10 cellular contexts compared by ENCODE assay signal in genomic region chr3:66497288-66497972, GRCh38. TPM values are rescaled to one million over a fixed set of nuclear protein-coding genes. Genes with fewer than 3 reads are reported as not detected.
A peak's percentile ranks its signal among the peaks of the same experiment; 100 is the strongest.
DNase-seq lines count a peak whose midpoint lies in the region; ATAC-seq, FAIRE-seq and TF ChIP-seq lines count a peak whose summit lies in the region.
"Had no signal": no experiment of that assay in that cellular context is flagged by ENCODE, and none has a peak within 500 bp of the region (broad histone marks: within the 10 kb centered on the region; RNA-seq: fewer than 3 reads in every experiment).

No MANE protein-coding gene starts in this region.

- no peak overlapping the region for H3K4ac ChIP-seq in H9 (ENCODE audit: low read depth, low read length)

- no peaks in the 10 kb centered on the region for H3K9me2 ChIP-seq in PC-9 (ENCODE audit: insufficient read depth)

- ATAC-seq in esophagus mucosa: no peak
- ATAC-seq: stimulated activated memory B cell treated with anti-CD40 and anti-IgM and Interleukin-4, amounts not matched to agents 10 μg/mL and 1 μg/mL and 100 μg/mL, for 72 hours had no signal

- peak overlapping the region; percentile 75 for H3K18ac ChIP-seq in H9 (ENCODE audit: insufficient read length, low read depth, low read length)

- POLR2A ChIA-PET in endothelial cell of umbilical vein (lab: Charles Lee) (no interaction called here), PC-9 (lab: Charles Lee; ENCODE audit: unreplicated experiment) (no interaction called here)

- no CpG with 5 or more reads among the region's 5 CpGs for WGBS in H9 (ENCODE audit: extremely low coverage, insufficient read length, low lambda C conversion rate)
- 8 to 37% (median 26%) methylated on average over 5 of the region's 5 CpGs for WGBS in small intestine, 3 donors

- no peak overlapping the region for H2AK5ac ChIP-seq in H9 (ENCODE audit: insufficient read length, low read length)

- no peak overlapping the region for H3K56ac ChIP-seq in H9 (ENCODE audit: insufficient read length, low read depth, low read length)

- H3F3A ChIP-seq in PC-9 (ENCODE audit: insufficient read depth, low read depth): no peaks in the 10 kb centered on the region

- H3K79me2 ChIP-seq in H9 (ENCODE audit: insufficient read depth, low read length) (peaks cover 46% of the 10 kb centered on the region), endothelial cell of umbilical vein (ENCODE audit: control insufficient read depth, insufficient read depth, low read length) (peaks cover 58% of the 10 kb centered on the region), PC-9 (ENCODE audit: low read depth) (no peaks in the 10 kb centered on the region)

- H3K9me3 ChIP-seq in H9 (ENCODE audit: control insufficient read depth, low read depth, low read length) (no peaks in the 10 kb centered on the region), endothelial cell of umbilical vein (replicated peaks; ENCODE audit: control insufficient read depth, insufficient read depth, low read length) (no peaks in the 10 kb centered on the region), small intestine (ENCODE audit: control insufficient read depth, low read depth) (no peaks in the 10 kb centered on the region), PC-9 (ENCODE audit: insufficient read depth, low read depth) (no peaks in the 10 kb centered on the region)

- FAIRE-seq in endothelial cell of umbilical vein (lab: Jason Lieb, UNC) (no peak), small intestine (lab: Jason Lieb, UNC) (no peak)
- FAIRE-seq: endometrium had no signal

- H3K79me1 ChIP-seq in H9 (ENCODE audit: insufficient read depth, low read depth, low read length, poor library complexity, severe bottlenecking): no peaks in the 10 kb centered on the region

- H3K27ac ChIP-seq in H9 (ENCODE audit: insufficient read length, low read depth, low read length) (peak overlapping the region; percentile 97), endothelial cell of umbilical vein (ENCODE audit: insufficient read depth, low read depth, low read length) (no peak overlapping the region), small intestine (ENCODE audit: low read depth in 1 of 2, low read length in 1 of 2) (peak overlapping the region in 1 of 2 donors; percentile 67), PC-9 (no peak overlapping the region)

- H3K9ac ChIP-seq in H9 (ENCODE audit: extremely low read depth, insufficient read length, low read length) (peak overlapping the region; percentile 40), endothelial cell of umbilical vein (replicated peaks; ENCODE audit: extremely low read depth, insufficient read depth, low read length) (no peak overlapping the region)

- no peak overlapping the region for H3K14ac ChIP-seq in H9 (ENCODE audit: insufficient read depth, low read length)

- H3K9me1 ChIP-seq in endothelial cell of umbilical vein (replicated peaks; ENCODE audit: control insufficient read depth, extremely low read depth, insufficient read depth, low read length): no peaks in the 10 kb centered on the region

- peaks cover 0 to 3% of the 10 kb centered on the region in 2 experiments; a peak in 3 of 5 replicates for H3K9me3 Mint-ChIP-seq in H9
- H3K9me3 Mint-ChIP-seq: stimulated activated memory B cell treated with anti-CD40 and anti-IgM and Interleukin-4, amounts not matched to agents 10 μg/mL and 1 μg/mL and 100 μg/mL, for 72 hours had no signal

- no peak overlapping the region for H4K8ac ChIP-seq in H9 (replicated peaks; ENCODE audit: insufficient read length, low read depth, low read length)

- no peak overlapping the region for H3K4me3 ChIP-seq in endothelial cell of umbilical vein (replicated peaks in 1 of 3; ENCODE audit: insufficient read depth in 1 of 3, low read depth in 1 of 3, low read length in 3 of 3)
- H3K4me3 ChIP-seq in small intestine (ENCODE audit: low read depth in 1 of 2, low read length in 2 of 2): no peak overlapping the region
- H3K4me3 ChIP-seq in PC-9: no peak overlapping the region

- H2BK120ac ChIP-seq in H9 (ENCODE audit: low read depth, low read length, poor library complexity, severe bottlenecking): no peak overlapping the region

- H4K91ac ChIP-seq in H9 (ENCODE audit: insufficient read length, low read depth, low read length): no peak overlapping the region

- no peak for TF ChIP-seq POLR2A in endothelial cell of umbilical vein (IDR thresholded peaks at IDR 0.05; ENCODE audit: low read depth, low read length)

- H3T11ph ChIP-seq in H9 (ENCODE audit: low read length): no peak overlapping the region

- H2BK12ac ChIP-seq in H9 (ENCODE audit: insufficient read length, low read depth, low read length): no peak overlapping the region

- intact Hi-C loops in endothelial cell of umbilical vein (cut with micrococcal nuclease) (no loop called here), PC-9 (cut with micrococcal nuclease; ENCODE audit: unreplicated experiment) (no loop called here)

- peak overlapping the region; percentile 96 to 99 for H3K4me3 Mint-ChIP-seq in H9
- H3K4me3 Mint-ChIP-seq: stimulated activated memory B cell treated with anti-CD40 and anti-IgM and Interleukin-4, amounts not matched to agents 10 μg/mL and 1 μg/mL and 100 μg/mL, for 72 hours had no signal

- H4K20me1 ChIP-seq in H9 (ENCODE audit: control insufficient read depth, insufficient read depth, insufficient read length) (peaks cover 2% of the 10 kb centered on the region), endothelial cell of umbilical vein (replicated peaks; ENCODE audit: control insufficient read depth, extremely low read depth, insufficient read depth, low read length) (no peaks in the 10 kb centered on the region), PC-9 (ENCODE audit: insufficient read depth) (no peaks in the 10 kb centered on the region)

- H3K4me1 Mint-ChIP-seq in H9: peaks cover 77 to 84% of the 10 kb centered on the region in 2 experiments

- no peaks in the 10 kb centered on the region for H3K36me3 ChIP-seq in endothelial cell of umbilical vein (ENCODE audit: control insufficient read depth in 2 of 2, extremely low read depth in 1 of 2, insufficient read depth in 2 of 2, low read length in 2 of 2)
- H3K36me3 ChIP-seq in small intestine (ENCODE audit: control insufficient read depth in 2 of 2, insufficient read depth in 2 of 2, low read length in 2 of 2): no peaks in the 10 kb centered on the region
- no peaks in the 10 kb centered on the region for H3K36me3 ChIP-seq in PC-9 (ENCODE audit: low read depth)

- TF ChIP-seq CTCF in H9 (conservative IDR thresholded peaks at IDR 0.05) (no peak), endothelial cell of umbilical vein (IDR thresholded peaks at IDR 0.05; ENCODE audit: extremely low read depth in 1 of 2, insufficient read depth in 1 of 2, low read depth in 1 of 2, low read length in 2 of 2) (no peak), PC-9 (conservative IDR thresholded peaks at IDR 0.05) (no peak)

- BruUV-seq in endothelial cell of umbilical vein (replicated peaks; lab: Mats Ljungman, UMichigan) (no TSS peak), PC-9 (replicated peaks; lab: Mats Ljungman, UMichigan) (no TSS peak)

- H2BK5ac ChIP-seq in H9 (ENCODE audit: insufficient read length, low read length): peak overlapping the region; percentile 85

- H2AFZ ChIP-seq in H9 (ENCODE audit: low read length) (no peak overlapping the region), endothelial cell of umbilical vein (ENCODE audit: low read depth, low read length) (no peak overlapping the region), PC-9 (no peak overlapping the region)

- H3K4me2 ChIP-seq in H9 (ENCODE audit: insufficient read depth, insufficient read length, low read length) (peak overlapping the region; percentile 90), endothelial cell of umbilical vein (ENCODE audit: insufficient read depth, low read length) (peak overlapping the region; percentile 87), PC-9 (no peak overlapping the region)

- no peaks in the 10 kb centered on the region; the same call in 1 of the 2 replicates for H3K27me3 Mint-ChIP-seq in H9 (ENCODE audit: low read depth)

- H3K23me2 ChIP-seq in H9 (ENCODE audit: insufficient read length, low read depth, low read length, poor library complexity, severe bottlenecking): peaks cover 16% of the 10 kb centered on the region

- H3K27me3 ChIP-seq in H9 (ENCODE audit: insufficient read depth, low read length) (no peaks in the 10 kb centered on the region), endothelial cell of umbilical vein (ENCODE audit: control insufficient read depth in 2 of 2, insufficient read depth in 2 of 2, low read length in 2 of 2) (peaks cover 2 to 6% of the 10 kb centered on the region in 2 experiments), small intestine (ENCODE audit: control insufficient read depth in 2 of 2, insufficient read depth in 2 of 2, low read length in 2 of 2) (no peaks in the 10 kb centered on the region), PC-9 (ENCODE audit: insufficient read depth, low read depth) (no peaks in the 10 kb centered on the region)

- no peak overlapping the region for H3K23ac ChIP-seq in H9 (ENCODE audit: insufficient read length, low read depth, low read length)

- peak overlapping the region; percentile 56 for H4K5ac ChIP-seq in H9 (ENCODE audit: insufficient read length, low read depth, low read length)

- dilution Hi-C loops in endothelial cell of umbilical vein (cut with MboI; ENCODE audit: extremely low pct_ligation_motif_present, low sequenced_read_pairs): no loop called here

- H3K4me1 ChIP-seq in H9 (ENCODE audit: insufficient read depth, low read length) (peaks cover 25% of the 10 kb centered on the region), endothelial cell of umbilical vein (ENCODE audit: control insufficient read depth, extremely low read depth, insufficient read depth, low read length) (peaks cover 24% of the 10 kb centered on the region), small intestine (ENCODE audit: control insufficient read depth in 2 of 2, insufficient read depth in 1 of 2, low read depth in 1 of 2, low read length in 1 of 2) (peaks cover 8 to 23% of the 10 kb centered on the region in 2 donors), PC-9 (replicated peaks; ENCODE audit: insufficient read depth) (no peaks in the 10 kb centered on the region)

- peaks cover 2 to 12% (median 10%) of the 10 kb centered on the region in 3 experiments; a peak in 6 of 7 replicates for H3K36me3 Mint-ChIP-seq in H9 (ENCODE audit: insufficient read depth in 1 of 3, low read depth in 3 of 3)
- H3K36me3 Mint-ChIP-seq: stimulated activated memory B cell treated with anti-CD40 and anti-IgM and Interleukin-4, amounts not matched to agents 10 μg/mL and 1 μg/mL and 100 μg/mL, for 72 hours had no signal

- peak overlapping the region; percentile 96 to 97 (median 96) for H3K27ac Mint-ChIP-seq in H9
- H3K27ac Mint-ChIP-seq: stimulated activated memory B cell treated with anti-CD40 and anti-IgM and Interleukin-4, amounts not matched to agents 10 μg/mL and 1 μg/mL and 100 μg/mL, for 72 hours had no signal

- CTCF ChIA-PET in endothelial cell of umbilical vein (lab: Charles Lee): interaction anchor here (0.9 to 1.1 kb wide), 2 partner anchors 19 to 41 kb away, joined by 3 read pairs; no protein-coding TSS in a partner anchor
- CTCF ChIA-PET in PC-9 (lab: Charles Lee): no interaction called here

- H2BK20ac ChIP-seq in H9 (ENCODE audit: low read depth, low read length, poor library complexity, severe bottlenecking): no peak overlapping the region

- DNase-seq in H9 (no peak), OCI-M1 (lab: John Stamatoyannopoulos, UW) (peak; percentile 75), endothelial cell of umbilical vein (ENCODE audit: low read depth, low spot score) (no peak), small intestine (peak; percentile 34), NCI-H2171 (lab: John Stamatoyannopoulos, UW) (no peak), PC-9 (no peak)
- DNase-seq: NCI-H1694 had no signal

- H2BK15ac ChIP-seq in H9 (ENCODE audit: low read depth, low read length): no peak overlapping the region

RNA-seq across cellular contexts. Expression of gene LRIG1, which starts 3.4 kb away (rescaled TPM):
- total RNA-seq in H9 (2021): 63.3 and 70.3 TPM in 2 replicates
- 42.0 and 52.2 TPM in 2 replicates for total RNA-seq in endothelial cell of umbilical vein
- 42.9 and 50.3 TPM in 2 replicates for polyA plus RNA-seq in endothelial cell of umbilical vein
- polyA plus RNA-seq in endothelial cell of umbilical vein (2011; cell fraction: cytosol; rRNA removed): 39.7 and 42.1 TPM in 2 replicates
- polyA plus RNA-seq in endothelial cell of umbilical vein (2011; cell fraction: nucleus; rRNA removed): 95.9 and 117 TPM in 2 replicates
- polyA plus RNA-seq in endothelial cell of umbilical vein (2012): 27.0 and 38.8 TPM in 2 replicates
- 133 and 193 TPM in 2 replicates for polyA minus RNA-seq in endothelial cell of umbilical vein
- polyA minus RNA-seq in endothelial cell of umbilical vein (2011; cell fraction: cytosol; rRNA and poly(A)+ RNA removed): 1.8 TPM
- polyA minus RNA-seq in endothelial cell of umbilical vein (2011; cell fraction: nucleus; rRNA and poly(A)+ RNA removed): 67.0 and 113 TPM in 2 replicates
- 10 to 100 TPM in 1 of 3 donors, 1 to 10 TPM in 2; 3.5 to 39.3 (median 4.5) TPM for polyA plus RNA-seq in small intestine
- 10.9 TPM for total RNA-seq in esophagus mucosa
- total RNA-seq in PC-9 (2021): not detected in 2 replicates

Comparison
In these comparisons a context has a peak if more than half of its experiments do, and no peak if none do; other contexts are left out.
1. DNase-seq: peak in OCI-M1 (single experiment) and small intestine (single experiment); none in H9 (single experiment), endothelial cell of umbilical vein (single experiment), NCI-H2171 (single experiment) and PC-9 (0 of 2).
2. RNA of gene LRIG1, which starts 3.4 kb away (total RNA-seq): 63.3 to 70.3 TPM in H9, 42.0 to 52.2 TPM in endothelial cell of umbilical vein and 10.9 TPM in esophagus mucosa (single experiment); not detected in PC-9; every median in the first group is over 10 times any median in the second.